ENCODE assay signal across 11 cellular contexts in the genomic region with DNA sequence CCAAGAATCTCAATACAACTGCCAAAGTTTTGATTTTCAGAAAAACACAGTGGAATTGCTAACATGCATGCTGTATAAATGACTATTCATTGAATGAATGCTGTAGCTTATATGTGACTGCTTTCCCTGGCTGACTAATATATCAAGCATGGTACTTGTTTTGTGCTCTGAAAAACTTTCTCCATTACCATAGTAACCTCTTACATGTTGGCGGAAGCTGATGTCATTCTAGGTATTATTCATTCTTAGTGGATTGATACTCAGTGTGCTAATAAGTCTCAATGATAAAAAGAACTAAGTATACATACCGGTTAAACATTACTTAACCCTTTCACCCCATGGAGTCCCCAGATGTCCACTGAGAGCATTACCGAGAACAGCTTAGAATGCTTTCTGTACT.
DNase-seq lines count a peak whose midpoint lies in the region; ATAC-seq and TF ChIP-seq lines count a peak whose summit lies in the region.
"Had no signal": no experiment of that assay in that cellular context is flagged by ENCODE, and none has a peak within 500 bp of the region (broad histone marks: within the 10 kb centered on the region; RNA-seq: fewer than 3 reads in every experiment).

No MANE protein-coding gene starts in this region.

- peak; percentile 97 for DNase-seq in choroid plexus epithelial cell (ENCODE audit: low read depth)
- DNase-seq in progenitor cell of endocrine pancreas (ENCODE audit: low spot score, unreplicated experiment): no peak
- no peak for DNase-seq in NCI-H2227 treated with DMSO at 0.1 percent for 48 hours (lab: John Stamatoyannopoulos, UW)
- no peak for DNase-seq in activated gamma-delta T cell treated with Interleukin-2 at 50 U/mL for 16 hours
- DNase-seq in NCI-H345 (lab: John Stamatoyannopoulos, UW): no peak
- DNase-seq: naive B cell had no signal

- H3K27me3 Mint-ChIP-seq in progenitor cell of endocrine pancreas: no peaks in the 10 kb centered on the region
- H3K27me3 Mint-ChIP-seq: naive B cell had no signal

- peaks cover 14% of the 10 kb centered on the region for H3K4me1 Mint-ChIP-seq in progenitor cell of endocrine pancreas (ENCODE audit: low read depth)

- ATAC-seq in GM18858 (IDR thresholded peaks at IDR 0.05; ENCODE audit: unreplicated experiment) (peak; percentile 61), HG03460 (IDR thresholded peaks at IDR 0.05; ENCODE audit: unreplicated experiment) (peak; percentile 65), GM21737 (IDR thresholded peaks at IDR 0.05; ENCODE audit: unreplicated experiment) (no peak)
- ATAC-seq: HCT116 had no signal

- H3K27ac Mint-ChIP-seq in progenitor cell of endocrine pancreas: peak overlapping the region; percentile 26
- H3K27ac Mint-ChIP-seq: naive B cell had no signal

- H3K4me3 Mint-ChIP-seq in progenitor cell of endocrine pancreas (ENCODE audit: low read depth): no peak overlapping the region
- H3K4me3 Mint-ChIP-seq: naive B cell had no signal

- peaks cover 4% of the 10 kb centered on the region for H3K9me3 Mint-ChIP-seq in progenitor cell of endocrine pancreas (ENCODE audit: low read depth)

- H3K4me3 ChIP-seq in choroid plexus epithelial cell (ENCODE audit: low read depth, low read length): no peak overlapping the region
- H3K4me3 ChIP-seq: PC-9 had no signal

- TF ChIP-seq CTCF in choroid plexus epithelial cell (conservative IDR thresholded peaks at IDR 0.05; ENCODE audit: low read depth, low read length): no peak
- no peak for TF ChIP-seq CTCF in progenitor cell of endocrine pancreas (IDR thresholded peaks at IDR 0.05; ENCODE audit: unreplicated experiment)

- no peaks in the 10 kb centered on the region for H3K36me3 Mint-ChIP-seq in progenitor cell of endocrine pancreas (ENCODE audit: insufficient read depth)
